ENCODE assay signal across 2 cellular contexts in genomic region chr1:9253706-9254105, GRCh38.
TF ChIP-seq lines count a peak whose summit lies in the region.

No MANE protein-coding gene starts in this region.

TF ChIP-seq in GM23338, 12 proteins besides CTCF, POLR2A, EP300 and RAD21:
- TF ChIP-seq ZNF462 (CRISPR knock-in tag; IDR thresholded peaks at IDR 0.05) = no peak
- TF ChIP-seq CREB1 (CRISPR knock-in tag; IDR thresholded peaks at IDR 0.05; ENCODE audit: low read depth) = no peak

TF ChIP-seq in K562, 482 proteins besides CTCF, POLR2A, EP300 and RAD21:
- TF ChIP-seq ATF2 (CRISPR knock-in tag; IDR thresholded peaks at IDR 0.05) (no peak), NELFE (IDR thresholded peaks at IDR 0.05; ENCODE audit: insufficient read depth, insufficient read length) (no peak), CEBPG (CRISPR knock-in tag; IDR thresholded peaks at IDR 0.05) (no peak), CEBPG (tag; conservative IDR thresholded peaks at IDR 0.05 in 1 of 2, IDR thresholded peaks at IDR 0.05 in 1 of 2) (peak in 1 of 2 experiments; percentile 31; a peak in 1 of 4 replicates), ZNF589 (CRISPR knock-in tag; IDR thresholded peaks at IDR 0.05; ENCODE audit: low read depth) (peak; percentile 62; the same call in 1 of the 2 replicates)
